Comparison of ENCODE assay signal across 11 cellular contexts in the genomic region with DNA sequence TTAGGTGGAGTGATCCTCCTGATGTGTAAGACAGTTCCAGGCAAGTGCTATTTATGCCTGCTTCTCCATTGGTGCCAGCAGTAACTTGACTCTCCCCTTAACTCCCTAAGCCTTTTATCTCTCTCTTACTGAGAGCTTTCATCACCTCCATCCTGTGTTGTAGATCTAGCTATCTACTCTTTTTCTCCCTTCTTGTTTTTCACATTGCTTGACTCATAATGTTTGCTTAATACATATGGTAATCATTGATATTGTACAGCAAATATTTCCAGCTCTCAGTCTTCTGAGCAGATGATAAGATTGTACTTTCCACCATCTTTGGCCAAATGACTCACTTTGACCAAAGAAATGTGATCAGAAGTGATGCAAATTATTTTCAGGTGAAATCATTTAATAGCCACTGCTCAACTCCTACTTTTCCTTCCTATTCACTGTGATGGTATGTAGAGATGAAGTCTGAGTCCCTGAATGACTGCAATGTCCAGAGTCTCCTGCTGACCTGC.
A peak's percentile ranks its signal among the peaks of the same experiment; 100 is the strongest.
DNase-seq lines count a peak whose midpoint lies in the region; ATAC-seq, FAIRE-seq and TF ChIP-seq lines count a peak whose summit lies in the region.
"Had no signal": no experiment of that assay in that cellular context is flagged by ENCODE, and none has a peak within 500 bp of the region (broad histone marks: within the 10 kb centered on the region; RNA-seq: fewer than 3 reads in every experiment).

No MANE protein-coding gene starts in this region.

- no peak for TF ChIP-seq POLR2A in GM12892 (IDR thresholded peaks at IDR 0.05; ENCODE audit: low read depth, low read length)

- H3K27me3 ChIP-seq in AG04450 (ENCODE audit: control insufficient read depth, insufficient read depth, low read length), result no peaks in the 10 kb centered on the region

- no peak overlapping the region for H3K4me3 ChIP-seq in AG04450 (ENCODE audit: low read depth, low read length)

- CTCF ChIA-PET in AG04450 (lab: Charles Lee), result no interaction called here

- POLR2A ChIA-PET in AG04450 (lab: Yijun Ruan, JAX), result no interaction called here

- FAIRE-seq in GM12892 (lab: Jason Lieb, UNC), result no peak

- no peak for TF ChIP-seq CTCF in AG04450 (IDR thresholded peaks at IDR 0.05; ENCODE audit: low read depth, low read length)

- in situ Hi-C loops in G401 (cut with HindIII; ENCODE audit: low sequenced_read_pairs), result no loop called here

- peak; percentile 13 for DNase-seq in AG04450 (ENCODE audit: low read depth, low spot score)
- DNase-seq in ELR (ENCODE audit: low read depth), result peak; percentile 34
- DNase-seq in astrocyte of the hippocampus (ENCODE audit: low read depth, low spot score), result peak; percentile 27
- DNase-seq in left ventricle myocardium superior, result no peak
- DNase-seq in HT-29 (ENCODE audit: low spot score), result no peak
- DNase-seq in G401 (ENCODE audit: low spot score), result no peak
- no peak for DNase-seq in GM12892 (ENCODE audit: insufficient read length)
- no peak for DNase-seq in pons (ENCODE audit: low spot score)
- DNase-seq: CD8-positive, alpha-beta T cell; NCI-H2107; SW 1271 had no signal

- no peaks in the 10 kb centered on the region for H3K9me3 ChIP-seq in AG04450 (ENCODE audit: control insufficient read depth, insufficient read depth, low read length)

- intact Hi-C loops in left ventricle myocardium superior (cut with micrococcal nuclease), result no loop called here

- ATAC-seq in left ventricle myocardium superior, result peak; percentile 87
- ATAC-seq: CD8-positive, alpha-beta T cell had no signal

- H3K27ac ChIP-seq in AG04450 (ENCODE audit: low read depth, low read length), result no peak overlapping the region

Comparison
In these comparisons a context has a peak if more than half of its experiments do, and no peak if none do; other contexts are left out.
1. DNase-seq: peak in AG04450 (single experiment), ELR (single experiment) and astrocyte of the hippocampus (single experiment); none in left ventricle myocardium superior (single experiment), HT-29 (single experiment), G401 (single experiment), GM12892 (single experiment) and pons (single experiment).